Comparison of ENCODE assay signal across 1 cellular context in the genomic region with DNA sequence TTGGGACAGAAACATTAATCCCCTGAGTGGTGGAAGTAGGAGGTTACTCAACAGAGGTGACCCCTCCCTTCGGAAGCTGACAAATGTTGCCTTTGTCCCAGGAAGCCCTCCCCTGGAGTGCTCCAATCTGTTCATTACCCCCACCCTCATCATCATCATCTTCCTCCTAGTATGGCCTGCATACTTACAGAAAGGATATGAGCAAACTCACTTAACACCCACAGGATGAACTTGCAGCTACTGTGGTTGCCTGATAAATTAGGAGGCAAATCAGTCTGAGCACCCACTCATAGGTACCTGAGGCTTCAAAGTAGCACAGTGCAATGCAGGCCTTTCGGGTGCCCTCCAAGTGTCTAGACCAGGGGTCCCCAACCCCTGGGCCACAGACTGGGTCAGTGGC.
TF ChIP-seq lines count a peak whose summit lies in the region.

No MANE protein-coding gene starts in this region.

TF ChIP-seq in HEK293, 187 proteins besides CTCF, POLR2A, EP300 and RAD21 (continued from another document):
- no peak for TF ChIP-seq ZNF26 (tag by site-specific recombination; IDR thresholded peaks at IDR 0.05)
- TF ChIP-seq ZNF830 (tag by site-specific recombination; IDR thresholded peaks at IDR 0.05; ENCODE audit: low read depth), result no peak
